8 cellular contexts compared by ENCODE assay signal in the genomic region with DNA sequence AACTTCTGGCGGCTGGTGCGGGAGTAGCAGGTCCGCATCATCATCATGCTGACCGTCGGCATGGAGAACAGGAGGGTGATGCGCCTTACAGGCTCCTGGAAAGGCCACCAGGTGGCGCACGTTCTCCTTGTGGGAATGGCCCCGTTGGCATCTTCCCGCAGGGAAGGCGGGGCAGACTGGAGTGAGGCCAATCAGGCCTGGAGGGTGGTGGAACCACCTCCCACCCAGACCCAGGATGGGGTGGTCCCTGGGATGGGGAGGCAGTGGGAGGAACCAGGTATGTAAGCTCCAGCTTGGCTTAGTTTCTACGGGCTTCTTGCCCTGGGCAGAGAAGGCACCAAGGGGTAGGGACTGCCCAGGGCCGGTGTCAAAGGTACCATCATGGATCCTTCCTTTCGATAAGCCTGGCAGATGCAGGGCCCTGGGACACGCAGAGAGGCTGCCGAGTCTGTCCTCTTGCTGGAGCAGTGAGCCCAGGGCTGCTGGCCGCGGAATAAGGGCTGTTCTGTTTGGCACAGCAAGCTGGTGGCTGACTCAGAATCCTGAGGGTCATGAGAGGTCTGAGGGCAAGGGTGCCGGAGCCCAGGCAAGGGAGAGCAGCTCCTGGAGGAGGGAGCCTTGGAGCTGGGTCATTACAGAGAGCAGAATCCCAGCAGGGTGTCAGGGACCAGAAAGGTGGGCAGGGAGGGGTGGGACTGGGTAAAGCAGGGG. TPM values are rescaled to one million over a fixed set of nuclear protein-coding genes. Genes with fewer than 3 reads are reported as not detected.
DNase-seq lines count a peak whose midpoint lies in the region; ATAC-seq, FAIRE-seq and TF ChIP-seq lines count a peak whose summit lies in the region.

No MANE protein-coding gene starts in this region.

- no peak for TF ChIP-seq POLR2A in sigmoid colon (IDR thresholded peaks at IDR 0.05)

- no peak for ATAC-seq in GM18519 (IDR thresholded peaks at IDR 0.05; ENCODE audit: low FRiP score, unreplicated experiment)

- H3K36me3 ChIP-seq in hepatocyte (replicated peaks; ENCODE audit: insufficient read depth, low read depth) (no peaks in the 10 kb centered on the region), sigmoid colon (no peaks in the 10 kb centered on the region)

- peaks cover 9% of the 10 kb centered on the region for H3K4me1 ChIP-seq in hepatocyte (ENCODE audit: insufficient read depth)
- peaks cover 0 to 5% (median 0%) of the 10 kb centered on the region in 4 donors for H3K4me1 ChIP-seq in sigmoid colon

- H3K27me3 ChIP-seq in AG04450 (ENCODE audit: control insufficient read depth, insufficient read depth, low read length), result peaks cover 49% of the 10 kb centered on the region
- H3K27me3 ChIP-seq in hepatocyte, result no peaks in the 10 kb centered on the region
- H3K27me3 ChIP-seq in sigmoid colon, result peaks cover 0 to 22% (median 0%) of the 10 kb centered on the region in 3 donors

- H3K9me3 ChIP-seq in AG04450 (ENCODE audit: control insufficient read depth, insufficient read depth, low read length) (no peaks in the 10 kb centered on the region; the same call in 1 of the 2 replicates), hepatocyte (ENCODE audit: low read depth) (no peaks in the 10 kb centered on the region), sigmoid colon (no peaks in the 10 kb centered on the region)

- FAIRE-seq in GM19239 (lab: Jason Lieb, UNC), result peak; percentile 78

- TF ChIP-seq EP300 in sigmoid colon (IDR thresholded peaks at IDR 0.05), result no peak

- H3K9me2 ChIP-seq in hepatocyte (replicated peaks; ENCODE audit: insufficient read depth), result no peaks in the 10 kb centered on the region

- 20% methylated on average over 19 of the region's 19 CpGs for WGBS in hepatocyte (ENCODE audit: low lambda C conversion rate, missing lambda C conversion rate)
- WGBS in sigmoid colon, 2 donors, result 16 to 23% methylated on average over 19 of the region's 19 CpGs

- DNase-seq in AG04450 (ENCODE audit: low read depth, low spot score) (peak; percentile 55), GM19239 (ENCODE audit: insufficient read length, low spot score) (peak; percentile 66), NCI-H1694 treated with DMSO at 0.1 percent for 48 hours (lab: John Stamatoyannopoulos, UW) (peak; percentile 92), T-helper 9 cell (peak; percentile 71), astrocyte of the cerebellum (ENCODE audit: low read depth) (peak; percentile 66), hepatocyte (ENCODE audit: low spot score) (peak; percentile 95), sigmoid colon (peak; percentile 83)

- POLR2A ChIA-PET in AG04450 (lab: Yijun Ruan, JAX), result no interaction called here

- H3K27ac ChIP-seq in AG04450 (ENCODE audit: low read depth, low read length) (no peak overlapping the region), hepatocyte (no peak overlapping the region), sigmoid colon (no peak overlapping the region)

- no peak overlapping the region for H2AFZ ChIP-seq in hepatocyte

- intact Hi-C loops in sigmoid colon (cut with DNase I), result no loop called here

- H3K79me2 ChIP-seq in hepatocyte, result no peaks in the 10 kb centered on the region

- in situ Hi-C loops in astrocyte of the cerebellum (cut with HindIII; ENCODE audit: low sequenced_read_pairs), result no loop called here

- no peak overlapping the region for H3K4me3 ChIP-seq in AG04450 (ENCODE audit: low read depth, low read length)
- no peak overlapping the region for H3K4me3 ChIP-seq in astrocyte of the cerebellum (ENCODE audit: low read depth, low read length)
- no peak overlapping the region for H3K4me3 ChIP-seq in hepatocyte
- no peak overlapping the region for H3K4me3 ChIP-seq in sigmoid colon

- TF ChIP-seq CTCF in AG04450 (IDR thresholded peaks at IDR 0.05; ENCODE audit: low read depth, low read length), result peak; percentile 92
- TF ChIP-seq CTCF in astrocyte of the cerebellum (IDR thresholded peaks at IDR 0.05; ENCODE audit: low read depth, low read length, missing control alignments), result peak; percentile 93
- peak; percentile 89 for TF ChIP-seq CTCF in hepatocyte (IDR thresholded peaks at IDR 0.05; ENCODE audit: poor library complexity)
- TF ChIP-seq CTCF in sigmoid colon (IDR thresholded peaks at IDR 0.05), result peak in 3 of 4 experiments; percentile 35 to 73 (median 42)

- H4K20me1 ChIP-seq in hepatocyte (ENCODE audit: insufficient read depth, poor library complexity, severe bottlenecking), result no peaks in the 10 kb centered on the region

- CTCF ChIA-PET in AG04450 (lab: Charles Lee), result interaction anchor here (0.5 to 7.1 kb wide), 15 partner anchors 10 to 1133 kb away, joined by 3 to 121 read pairs (median 4); a partner anchor contains a TSS

- no peak overlapping the region for H3K4me2 ChIP-seq in hepatocyte

RNA-seq across cellular contexts. Expression of a gene that starts 8.7 kb away (rescaled TPM):
- polyA plus RNA-seq in AG04450 (2011; rRNA removed) (not detected in 2 replicates), hepatocyte (1.1 and 1.5 TPM in 2 replicates), sigmoid colon (1 to 10 TPM in 1 of 3 donors, not detected in 2; 1.0 TPM)
- polyA minus RNA-seq in AG04450 (2011; rRNA and poly(A)+ RNA removed), result 0.87 TPM in 1 of 2 replicates, not detected in the other
- total RNA-seq in hepatocyte (0.32 and 0.80 TPM in 2 replicates), sigmoid colon (under 1 TPM in 2 of 4 donors, not detected in 2; 0.14 to 0.28 TPM)

RNA-seq across cellular contexts. Expression of a gene that starts 24.5 kb away (rescaled TPM):
- polyA plus RNA-seq in AG04450 (2011; rRNA removed) (not detected in 2 replicates), hepatocyte (0.35 and 0.41 TPM in 2 replicates), sigmoid colon (10 to 100 TPM in 1 of 3 donors, 1 to 10 TPM in 2; 2.3 to 18.2 (median 6.0) TPM)
- not detected in 2 replicates for polyA minus RNA-seq in AG04450 (2011; rRNA and poly(A)+ RNA removed)
- total RNA-seq in hepatocyte (not detected in 2 replicates), sigmoid colon (1 to 10 TPM in 2 of 4 donors, under 1 TPM in 1, not detected in 1; 0.71 to 6.2 (median 3.0) TPM)

RNA-seq across cellular contexts. Expression of a gene that starts 40.4 kb away (rescaled TPM):
- polyA plus RNA-seq in AG04450 (2011; rRNA removed), result 50.9 and 58.0 TPM in 2 replicates
- 30.5 and 40.0 TPM in 2 replicates for polyA minus RNA-seq in AG04450 (2011; rRNA and poly(A)+ RNA removed)
- total RNA-seq in hepatocyte, result 28.9 and 32.7 TPM in 2 replicates
- 56.0 and 65.9 TPM in 2 replicates for polyA plus RNA-seq in hepatocyte
- 10 to 100 TPM; 21.6 to 29.0 (median 25.2) TPM for total RNA-seq in sigmoid colon
- polyA plus RNA-seq in sigmoid colon, result 10 to 100 TPM; 13.8 to 22.4 (median 15.7) TPM

Comparison
In these comparisons a context has a peak if more than half of its experiments do, and no peak if none do; other contexts are left out.
1. CTCF ChIP-seq: peak in every context shown above with its lines; median percentile 93 in astrocyte of the cerebellum; 92 in AG04450; 89 in hepatocyte; 42 in sigmoid colon.